In the genomic region with DNA sequence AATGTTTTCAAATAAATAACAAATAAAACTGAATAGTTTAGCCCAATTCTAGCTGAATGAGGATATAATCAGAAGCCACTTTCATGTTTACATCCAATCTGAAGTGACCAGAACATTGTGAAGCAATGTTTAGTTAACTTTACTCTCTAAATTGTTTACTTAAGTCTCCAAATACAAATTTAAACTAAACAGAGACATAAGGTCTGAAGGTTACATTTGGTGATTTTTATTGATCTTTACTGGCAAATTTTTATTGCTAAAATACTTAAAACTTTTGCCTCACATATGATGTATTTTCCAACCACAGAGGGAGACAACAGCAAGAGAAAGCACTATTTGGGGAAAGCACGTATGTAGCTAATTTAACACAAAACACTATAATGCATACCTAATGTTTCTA, we compare ENCODE assay signal across 18 cellular contexts.
"Had no signal": no experiment of that assay in that cellular context is flagged by ENCODE, and none has a peak within 500 bp of the region (broad histone marks: within the 10 kb centered on the region; RNA-seq: fewer than 3 reads in every experiment).

No MANE protein-coding gene starts in this region.

- DNase-seq: dermis blood vessel endothelial cell; endodermal cell; erythroblast; glutamatergic neuron; immature natural killer cell; left cardiac atrium; left ventricle myocardium superior; naive thymus-derived CD4-positive, alpha-beta T cell; nephron progenitor cell; psoas muscle; sigmoid colon; stimulated activated naive CD4-positive, alpha-beta T cell; stomach; substantia nigra; trophoblast cell had no signal

- H3K36me3 ChIP-seq: sigmoid colon, thoracic aorta had no signal

- H3K4me1 ChIP-seq: gastroesophageal sphincter, psoas muscle had no signal

- H3K9me3 ChIP-seq: gastroesophageal sphincter, psoas muscle, sigmoid colon, stomach, thoracic aorta had no signal

- H3K27me3 ChIP-seq: gastroesophageal sphincter, sigmoid colon, stomach had no signal

- H3K4me3 ChIP-seq: gastroesophageal sphincter, psoas muscle, sigmoid colon, skin epidermis, stomach, thoracic aorta had no signal

- ATAC-seq: gastroesophageal sphincter; left cardiac atrium; left ventricle myocardium superior; naive thymus-derived CD4-positive, alpha-beta T cell; psoas muscle had no signal

- H3K27ac ChIP-seq: gastroesophageal sphincter, psoas muscle, sigmoid colon, skin epidermis, stomach, thoracic aorta had no signal
